In the genomic region with DNA sequence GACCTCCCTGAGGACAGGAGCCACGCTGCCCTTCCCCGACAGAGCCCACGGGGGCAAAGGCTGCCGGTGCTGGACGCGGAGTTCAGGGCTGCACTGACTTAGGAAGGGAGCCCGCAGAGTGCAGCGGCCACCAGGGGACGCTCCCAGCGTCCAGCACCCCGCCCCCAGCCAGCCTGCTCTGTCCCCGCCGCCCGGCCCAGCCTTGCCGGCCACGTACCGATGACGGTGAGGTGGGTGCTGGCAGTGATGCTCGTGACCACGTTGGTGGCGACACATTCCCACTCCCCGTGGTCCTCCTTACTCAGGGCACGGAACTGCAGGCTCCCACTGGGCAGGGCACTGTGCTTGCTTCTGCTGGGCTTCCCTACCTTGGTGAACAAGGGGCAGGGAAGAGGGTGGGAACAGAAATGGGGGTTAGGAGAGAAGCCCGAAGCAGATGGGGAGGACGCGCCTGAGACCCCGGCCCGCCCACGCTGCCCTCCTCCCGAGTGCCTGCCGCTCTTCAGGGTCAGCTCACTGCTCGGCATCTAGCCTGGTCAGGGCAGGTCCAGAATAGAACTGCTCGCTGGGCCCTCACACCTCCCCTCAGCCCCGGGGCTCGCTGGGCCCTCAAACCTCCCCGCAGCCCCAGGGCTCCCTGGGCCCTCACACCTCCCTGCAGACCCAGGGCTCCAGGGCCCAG, we compare ENCODE assay signal across 11 cellular contexts. TPM values are rescaled to one million over a fixed set of nuclear protein-coding genes. Genes with fewer than 3 reads are reported as not detected.
DNase-seq lines count a peak whose midpoint lies in the region; ATAC-seq and TF ChIP-seq lines count a peak whose summit lies in the region.
"Had no signal": no experiment of that assay in that cellular context is flagged by ENCODE, and none has a peak within 500 bp of the region (broad histone marks: within the 10 kb centered on the region; RNA-seq: fewer than 3 reads in every experiment).

No MANE protein-coding gene starts in this region.

- H3K9me3 Mint-ChIP-seq in T-helper 2 cell treated with Interferon-gamma antibody and Interleukin-4, amounts not matched to agents 5 μg/mL and 100 μg/mL, for 36 hours: no peaks in the 10 kb centered on the region
- no peaks in the 10 kb centered on the region for H3K9me3 Mint-ChIP-seq in stimulated activated effector memory CD8-positive, alpha-beta T cell treated with anti-CD3 and anti-CD28 coated beads, Interleukin-12 subunit alpha, Interleukin-12 subunit beta, amount 100 ng/mL, for 72 hours
- H3K9me3 Mint-ChIP-seq: activated B cell treated with CpG ODN at 0.5 μM for 24 hours; activated naive CD8-positive, alpha-beta T cell treated with anti-CD3 and anti-CD28 coated beads, Interleukin-2, amount 50 U/mL, for 24 hours had no signal

- ATAC-seq in gastroesophageal sphincter: peak; percentile 67
- no peak for ATAC-seq in stimulated activated effector memory CD8-positive, alpha-beta T cell treated with anti-CD3 and anti-CD28 coated beads, Interleukin-12 subunit alpha, Interleukin-12 subunit beta, amount 100 ng/mL, for 72 hours
- no peak for ATAC-seq in HG03342 (IDR thresholded peaks at IDR 0.05; ENCODE audit: unreplicated experiment)
- ATAC-seq: activated naive CD8-positive, alpha-beta T cell treated with anti-CD3 and anti-CD28 coated beads, Interleukin-2, amount 50 U/mL, for 24 hours had no signal

- H3K27me3 ChIP-seq in gastroesophageal sphincter: no peaks in the 10 kb centered on the region

- H3K4me3 ChIP-seq in gastroesophageal sphincter: no peak overlapping the region

- WGBS in gastroesophageal sphincter (ENCODE audit: low coverage in 1 of 2), 2 donors: 45 to 68% methylated on average over 3 to 4 of the region's 36 CpGs

- no peaks in the 10 kb centered on the region for H3K9me3 ChIP-seq in gastroesophageal sphincter

- peaks cover 0 to 69% (median 12%) of the 10 kb centered on the region in 3 donors for H3K4me1 ChIP-seq in gastroesophageal sphincter

- TF ChIP-seq POLR2A in gastroesophageal sphincter (IDR thresholded peaks at IDR 0.05): no peak

- no peak for TF ChIP-seq EP300 in gastroesophageal sphincter (IDR thresholded peaks at IDR 0.05)

- no peak for DNase-seq in T-helper 2 cell treated with Interferon-gamma antibody and Interleukin-4, amounts not matched to agents 5 μg/mL and 100 μg/mL, for 36 hours (ENCODE audit: low spot score)
- DNase-seq in T-helper 2 cell: no peak
- DNase-seq in stimulated activated effector memory CD8-positive, alpha-beta T cell treated with anti-CD3 and anti-CD28 coated beads, Interleukin-12 subunit alpha, Interleukin-12 subunit beta, amount 100 ng/mL, for 72 hours (ENCODE audit: low spot score in 2 of 2): no peak
- DNase-seq in SHP77 treated with DMSO at 0.1 percent for 48 hours (lab: John Stamatoyannopoulos, UW): no peak
- DNase-seq in stimulated activated CD4-positive, alpha-beta T cell treated with anti-CD3 and anti-CD28 coated beads, Interleukin-1b, Interleukin-23, amount 100 ng/mL, for 48 hours: no peak
- DNase-seq: activated B cell treated with CpG ODN at 0.5 μM for 24 hours; activated naive CD8-positive, alpha-beta T cell treated with anti-CD3 and anti-CD28 coated beads, Interleukin-2, amount 50 U/mL, for 24 hours; NCI-H1417 treated with DMSO at 0.1 percent for 48 hours had no signal

- peak overlapping the region; percentile 41 for H3K27ac Mint-ChIP-seq in T-helper 2 cell treated with Interferon-gamma antibody and Interleukin-4, amounts not matched to agents 5 μg/mL and 100 μg/mL, for 36 hours
- H3K27ac Mint-ChIP-seq in stimulated activated effector memory CD8-positive, alpha-beta T cell treated with anti-CD3 and anti-CD28 coated beads, Interleukin-12 subunit alpha, Interleukin-12 subunit beta, amount 100 ng/mL, for 72 hours: peak overlapping the region; percentile 81
- H3K27ac Mint-ChIP-seq: activated B cell treated with CpG ODN at 0.5 μM for 24 hours; activated naive CD8-positive, alpha-beta T cell treated with anti-CD3 and anti-CD28 coated beads, Interleukin-2, amount 50 U/mL, for 24 hours had no signal

- peaks cover 0 to 47% of the 10 kb centered on the region in 2 donors for H3K36me3 ChIP-seq in gastroesophageal sphincter

- H3K36me3 Mint-ChIP-seq in T-helper 2 cell treated with Interferon-gamma antibody and Interleukin-4, amounts not matched to agents 5 μg/mL and 100 μg/mL, for 36 hours (ENCODE audit: low read depth): peaks cover 62% of the 10 kb centered on the region
- peaks cover 78% of the 10 kb centered on the region for H3K36me3 Mint-ChIP-seq in stimulated activated effector memory CD8-positive, alpha-beta T cell treated with anti-CD3 and anti-CD28 coated beads, Interleukin-12 subunit alpha, Interleukin-12 subunit beta, amount 100 ng/mL, for 72 hours

- TF ChIP-seq CTCF in VCaP (conservative IDR thresholded peaks at IDR 0.05) (no peak), gastroesophageal sphincter (IDR thresholded peaks at IDR 0.05) (peak in 3 of 4 experiments; percentile 65 to 80 (median 78))

- no peaks in the 10 kb centered on the region for H3K27me3 Mint-ChIP-seq in T-helper 2 cell treated with Interferon-gamma antibody and Interleukin-4, amounts not matched to agents 5 μg/mL and 100 μg/mL, for 36 hours (ENCODE audit: low read depth)
- H3K27me3 Mint-ChIP-seq: activated naive CD8-positive, alpha-beta T cell treated with anti-CD3 and anti-CD28 coated beads, Interleukin-2, amount 50 U/mL, for 24 hours had no signal

- H3K27ac ChIP-seq in VCaP: peak overlapping the region; percentile 99
- peak overlapping the region; percentile 23 to 75 (median 60) for H3K27ac ChIP-seq in gastroesophageal sphincter

- peaks cover 31% of the 10 kb centered on the region for H3K4me1 Mint-ChIP-seq in T-helper 2 cell treated with Interferon-gamma antibody and Interleukin-4, amounts not matched to agents 5 μg/mL and 100 μg/mL, for 36 hours (ENCODE audit: low read depth)
- peaks cover 44% of the 10 kb centered on the region for H3K4me1 Mint-ChIP-seq in stimulated activated effector memory CD8-positive, alpha-beta T cell treated with anti-CD3 and anti-CD28 coated beads, Interleukin-12 subunit alpha, Interleukin-12 subunit beta, amount 100 ng/mL, for 72 hours

- no peak overlapping the region for H3K4me3 Mint-ChIP-seq in T-helper 2 cell treated with Interferon-gamma antibody and Interleukin-4, amounts not matched to agents 5 μg/mL and 100 μg/mL, for 36 hours
- no peak overlapping the region for H3K4me3 Mint-ChIP-seq in stimulated activated effector memory CD8-positive, alpha-beta T cell treated with anti-CD3 and anti-CD28 coated beads, Interleukin-12 subunit alpha, Interleukin-12 subunit beta, amount 100 ng/mL, for 72 hours
- H3K4me3 Mint-ChIP-seq: activated B cell treated with CpG ODN at 0.5 μM for 24 hours; activated naive CD8-positive, alpha-beta T cell treated with anti-CD3 and anti-CD28 coated beads, Interleukin-2, amount 50 U/mL, for 24 hours had no signal

RNA-seq across cellular contexts. Expression of a gene that starts 25.9 kb away (rescaled TPM):
- total RNA-seq in gastroesophageal sphincter: 100 to 1,000 TPM in 1 of 4 donors, 10 to 100 TPM in 3; 24.1 to 120 (median 43.3) TPM
